In the genomic region with DNA sequence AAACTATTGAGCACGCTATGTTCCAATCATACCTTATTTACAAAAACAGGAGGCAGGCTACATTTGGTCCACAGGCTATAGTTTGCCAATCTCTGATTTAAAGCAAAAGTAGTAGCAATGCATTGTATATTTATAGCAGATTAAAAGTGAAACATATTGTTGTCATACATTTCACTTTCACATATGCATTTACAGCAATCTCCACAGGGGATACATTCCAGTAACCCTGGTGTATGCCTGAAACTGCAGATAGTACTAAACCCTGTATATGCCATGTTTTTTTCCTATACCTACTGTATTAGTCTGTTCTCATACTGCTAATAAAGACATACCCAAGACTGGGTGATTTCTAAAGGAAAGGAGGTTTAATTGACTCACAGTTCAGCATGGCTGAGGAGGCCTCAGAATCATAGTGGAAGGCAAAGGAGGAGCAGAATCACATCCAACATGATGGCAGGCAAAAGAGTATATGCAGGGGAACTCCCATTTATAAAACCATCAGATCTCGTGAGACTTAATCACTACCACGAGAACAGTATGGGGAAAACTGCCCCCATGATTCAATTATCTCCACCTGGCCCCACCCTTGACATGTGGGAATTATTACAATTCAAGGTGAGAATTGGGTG, we compare ENCODE assay signal across 18 cellular contexts. TPM values are rescaled to one million over a fixed set of nuclear protein-coding genes. Genes with fewer than 3 reads are reported as not detected.
DNase-seq lines count a peak whose midpoint lies in the region; ATAC-seq and TF ChIP-seq lines count a peak whose summit lies in the region.
"Had no signal": no experiment of that assay in that cellular context is flagged by ENCODE, and none has a peak within 500 bp of the region (broad histone marks: within the 10 kb centered on the region; RNA-seq: fewer than 3 reads in every experiment).

No MANE protein-coding gene starts in this region.

- peak; percentile 74 for ATAC-seq in GM18858 (IDR thresholded peaks at IDR 0.05; ENCODE audit: unreplicated experiment)
- peak; percentile 85 for ATAC-seq in HG02610 (IDR thresholded peaks at IDR 0.05; ENCODE audit: unreplicated experiment)
- ATAC-seq in HG03565 (IDR thresholded peaks at IDR 0.05; ENCODE audit: unreplicated experiment): peak; percentile 69
- ATAC-seq: naive thymus-derived CD8-positive, alpha-beta T cell had no signal

- in situ Hi-C loops in GM13976 (cut with MboI; ENCODE audit: low sequenced_read_pairs, unreplicated experiment): no loop called here

- TF ChIP-seq CTCF in GM13976 (IDR thresholded peaks at IDR 0.05; ENCODE audit: borderline replicate concordance, control extremely low read depth, extremely low read depth, insufficient read depth, missing control alignments): no peak

- DNase-seq in GM13976 (ENCODE audit: low spot score) (peak; percentile 50), NCI-H774 (lab: John Stamatoyannopoulos, UW) (no peak), hepatic stellate cell (ENCODE audit: low spot score) (no peak), occipital lobe (lab: John Stamatoyannopoulos, UW) (no peak), NCI-H510A treated with DMSO at 0.1 percent for 48 hours (lab: John Stamatoyannopoulos, UW) (no peak)
- DNase-seq: activated CD4-positive, alpha-beta T cell treated with anti-CD3 and anti-CD28 coated beads, Interleukin-2, amount 50 U/mL, for 4 hours; activated naive CD4-positive, alpha-beta T cell treated with anti-CD3 and anti-CD28 coated beads, Interleukin-2, amount 10 ng/mL, durations not matched to agents 7 days and 5 days; MV-4-11; naive thymus-derived CD8-positive, alpha-beta T cell; NCI-H2171; SIG-M5; stimulated activated CD8-positive, alpha-beta memory T cell treated with anti-CD3 and anti-CD28 coated beads, Interleukin-4, amount 100 ng/mL, for 48 hours; T1000 had no signal

RNA-seq across cellular contexts. Expression of a gene that starts 5.9 kb away (rescaled TPM):
- 8.3 TPM for total RNA-seq in occipital lobe
- total RNA-seq: bronchial epithelial cell, H7 had no signal
